17 cellular contexts compared by ENCODE assay signal in the genomic region with DNA sequence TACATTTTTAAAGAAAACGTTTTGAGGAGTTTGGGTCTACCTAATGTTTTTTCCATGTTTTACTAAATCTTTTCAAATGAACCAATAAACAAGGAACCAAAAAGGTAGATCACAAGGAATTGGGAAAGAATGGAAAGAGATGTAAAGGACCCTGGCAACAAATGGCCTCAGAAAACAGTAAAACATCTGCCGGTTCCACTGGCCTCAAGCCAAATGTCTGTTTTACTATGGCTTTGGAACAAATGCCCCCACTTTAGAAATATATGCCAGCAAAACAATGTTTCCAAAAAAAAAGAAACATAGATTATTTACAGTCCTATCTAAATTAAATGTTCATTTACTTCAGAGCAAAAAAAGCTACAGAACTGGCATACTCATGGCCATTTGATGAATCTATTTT. TPM values are rescaled to one million over a fixed set of nuclear protein-coding genes. Genes with fewer than 3 reads are reported as not detected.
DNase-seq lines count a peak whose midpoint lies in the region; ATAC-seq and TF ChIP-seq lines count a peak whose summit lies in the region.
"Had no signal": no experiment of that assay in that cellular context is flagged by ENCODE, and none has a peak within 500 bp of the region (broad histone marks: within the 10 kb centered on the region; RNA-seq: fewer than 3 reads in every experiment).

No MANE protein-coding gene starts in this region.

- no peak for TF ChIP-seq CTCF in fibroblast of villous mesenchyme (IDR thresholded peaks at IDR 0.05; ENCODE audit: insufficient read depth, low read depth, low read length)

- peak overlapping the region; percentile 82 for H3K4me2 ChIP-seq in Karpas-422 (ENCODE audit: low read depth, low read length, poor library complexity, severe bottlenecking)

- no peaks in the 10 kb centered on the region for H3K9me3 ChIP-seq in Karpas-422 (ENCODE audit: low read length)
- H3K9me3 ChIP-seq: body of pancreas, upper lobe of right lung had no signal

- H3K27ac ChIP-seq in Karpas-422 (ENCODE audit: low read length): peak overlapping the region; percentile 82
- H3K27ac ChIP-seq: body of pancreas, skin epidermis, upper lobe of right lung had no signal

- peaks cover 90% of the 10 kb centered on the region for H3K79me2 ChIP-seq in Karpas-422 (ENCODE audit: low read length)

- DNase-seq in DMS79 treated with DMSO at 0.1 percent for 48 hours (lab: John Stamatoyannopoulos, UW) (peak; percentile 29), DMS79 (lab: John Stamatoyannopoulos, UW) (no peak), Karpas-422 (no peak), SHP77 (lab: John Stamatoyannopoulos, UW) (peak; percentile 18 to 45), fibroblast of villous mesenchyme (ENCODE audit: low read depth) (no peak)
- DNase-seq in stimulated activated naive CD4-positive, alpha-beta T cell treated with Interleukin-2 at 50 U/mL for 16 hours (lab: John Stamatoyannopoulos, UW): no peak
- DNase-seq: activated CD4-positive, alpha-beta T cell treated with anti-CD3 and anti-CD28 coated beads, Interleukin-2, amount 50 U/mL, for 4 hours; activated gamma-delta T cell; body of pancreas; CD4-positive, alpha-beta memory T cell; GDM1; NCI-H526 treated with DMSO at 0.1 percent for 48 hours; stimulated activated naive B cell treated with anti-CD40 and anti-IgM and Interleukin-4, amounts not matched to agents 10 μg/mL and 1 μg/mL and 100 μg/mL, for 72 hours; upper lobe of right lung had no signal

- H3K4me1 ChIP-seq in Karpas-422 (ENCODE audit: low read length): peaks cover 63% of the 10 kb centered on the region

- H3K27me3 ChIP-seq in Karpas-422 (ENCODE audit: low read length): no peaks in the 10 kb centered on the region
- H3K27me3 ChIP-seq: body of pancreas, upper lobe of right lung had no signal

- H4K20me1 ChIP-seq in Karpas-422 (ENCODE audit: insufficient read depth, low read depth, low read length): no peaks in the 10 kb centered on the region

- H3K4me3 ChIP-seq in Karpas-422 (ENCODE audit: low read length) (peak overlapping the region; percentile 89), fibroblast of villous mesenchyme (ENCODE audit: low read depth, low read length) (peak overlapping the region; percentile 4)
- H3K4me3 ChIP-seq: body of pancreas, skin epidermis, upper lobe of right lung had no signal

- ATAC-seq in GM21423 (IDR thresholded peaks at IDR 0.05; ENCODE audit: unreplicated experiment): no peak
- no peak for ATAC-seq in HG03457 (IDR thresholded peaks at IDR 0.05; ENCODE audit: unreplicated experiment)
- ATAC-seq: body of pancreas; stimulated activated naive B cell treated with anti-CD40 and anti-IgM and Interleukin-4, amounts not matched to agents 10 μg/mL and 1 μg/mL and 100 μg/mL, for 72 hours; upper lobe of right lung had no signal

- H3K9me2 ChIP-seq in Karpas-422 (replicated peaks; ENCODE audit: insufficient read depth, low read length): no peaks in the 10 kb centered on the region

- no peak overlapping the region for H2AFZ ChIP-seq in Karpas-422 (ENCODE audit: low read length)

- no peak overlapping the region for H3K9ac ChIP-seq in Karpas-422 (ENCODE audit: low read length)

- H3K36me3 ChIP-seq in Karpas-422 (ENCODE audit: insufficient read depth, low read length): peaks cover 66% of the 10 kb centered on the region

RNA-seq across cellular contexts. Expression of a gene that starts 3.0 kb away (rescaled TPM):
- 30.5 and 31.3 TPM in 2 replicates for total RNA-seq in Karpas-422 (2014; rRNA removed; shearing (Covaris generic); ENCODE audit: low replicate concordance)
- 11.0 and 16.0 TPM in 2 replicates for total RNA-seq in fibroblast of villous mesenchyme

RNA-seq across cellular contexts. Expression of a gene that starts 3.2 kb away (rescaled TPM):
- 96.8 and 141 TPM in 2 replicates for total RNA-seq in Karpas-422 (2014; rRNA removed; shearing (Covaris generic); ENCODE audit: low replicate concordance)
- 47.7 and 56.1 TPM in 2 replicates for total RNA-seq in fibroblast of villous mesenchyme

Comparison
In these comparisons a context has a peak if more than half of its experiments do, and no peak if none do; other contexts are left out.
1. DNase-seq: peak in DMS79 treated with DMSO at 0.1 percent for 48 hours (single experiment) and SHP77 (2 of 2); none in DMS79 (single experiment), Karpas-422 (single experiment), fibroblast of villous mesenchyme (single experiment) and stimulated activated naive CD4-positive, alpha-beta T cell treated with Interleukin-2 at 50 U/mL for 16 hours (single experiment).